Comparison of ENCODE assay signal across 1 cellular context in the genomic region with DNA sequence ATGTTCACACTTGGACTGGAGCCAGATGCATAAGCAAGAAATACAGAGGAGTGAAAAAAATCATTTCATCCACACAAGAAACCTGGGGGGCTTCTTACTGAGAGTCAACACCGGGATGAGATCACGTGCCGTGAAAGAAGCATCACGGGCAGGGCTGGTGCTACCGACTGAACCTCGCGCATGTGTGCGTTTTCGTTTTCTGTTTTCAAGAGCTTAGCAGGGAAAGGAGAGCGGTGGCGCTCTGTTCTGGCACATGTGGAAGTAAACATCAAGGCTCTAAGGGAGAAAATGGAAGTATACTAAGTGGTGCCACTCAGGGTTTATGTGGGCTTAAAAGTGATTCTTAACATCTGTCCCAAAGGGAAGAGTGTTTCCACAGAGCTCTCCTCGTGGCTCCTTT.
A peak's percentile ranks its signal among the peaks of the same experiment; 100 is the strongest.
TF ChIP-seq lines count a peak whose summit lies in the region.

No MANE protein-coding gene starts in this region.

TF ChIP-seq in K562, 482 proteins besides CTCF, POLR2A, EP300 and RAD21:
- TF ChIP-seq RHOXF2B (CRISPR knock-in tag; conservative IDR thresholded peaks at IDR 0.05) (no peak), NFIC (IDR thresholded peaks at IDR 0.05) (peak; percentile 44; the same call in 1 of the 2 replicates)
TF ChIP-seq in K562: peak in this region for 1.
